6 cellular contexts compared by ENCODE assay signal in the genomic region with DNA sequence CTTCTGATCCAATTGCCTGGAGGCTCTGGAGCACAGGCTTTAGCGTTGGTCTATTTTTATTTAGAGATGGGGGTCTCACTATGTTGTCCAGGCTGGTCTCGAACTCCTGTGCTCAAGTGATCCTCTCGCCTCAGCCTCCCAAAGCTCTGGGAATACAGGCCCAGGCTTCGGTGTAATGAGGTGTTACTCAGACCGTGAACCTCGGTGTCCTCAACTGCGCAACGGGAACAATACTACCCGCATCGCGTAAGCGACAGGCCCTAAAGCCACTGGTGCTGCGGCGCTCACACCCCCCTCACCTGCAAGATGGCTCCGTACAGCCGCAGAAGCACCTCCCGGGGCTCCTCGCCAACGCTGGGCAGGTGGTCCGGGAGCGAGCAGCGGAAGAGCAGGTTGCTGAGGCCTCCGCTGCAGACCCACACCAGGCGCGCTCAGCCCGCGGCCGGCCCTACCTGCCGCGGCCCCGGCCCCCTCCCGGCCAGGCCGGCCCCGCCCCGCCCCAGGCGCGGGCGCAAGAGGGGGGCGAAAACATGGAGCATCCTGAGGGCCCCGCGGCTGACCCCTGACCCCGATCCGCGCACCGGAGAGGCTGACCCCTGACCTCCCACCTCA. TPM values are rescaled to one million over a fixed set of nuclear protein-coding genes. Genes with fewer than 3 reads are reported as not detected.
A peak's percentile ranks its signal among the peaks of the same experiment; 100 is the strongest.
DNase-seq lines count a peak whose midpoint lies in the region; TF ChIP-seq lines count a peak whose summit lies in the region.

No MANE protein-coding gene starts in this region.

- H3K27me3 ChIP-seq in stomach smooth muscle (ENCODE audit: control insufficient read depth in 1 of 2, insufficient read depth in 2 of 2, low read length in 2 of 2) = peaks cover 6 to 14% of the 10 kb centered on the region in 2 donors

- no peak for TF ChIP-seq CTCF in glutamatergic neuron (IDR thresholded peaks at IDR 0.05; ENCODE audit: partially characterized antibody, unreplicated experiment)

- H3K9me3 ChIP-seq in stomach smooth muscle (ENCODE audit: control insufficient read depth in 2 of 2, low read length in 2 of 2) = no peaks in the 10 kb centered on the region

- H3K9ac ChIP-seq in stomach smooth muscle (ENCODE audit: low read length in 2 of 2) = peak overlapping the region; percentile 93 to 95

- peak overlapping the region; percentile 93 for H3K27ac ChIP-seq in stomach smooth muscle (ENCODE audit: low read length)

- H3K27ac Mint-ChIP-seq in glutamatergic neuron (ENCODE audit: unreplicated experiment) = peak overlapping the region; percentile 87

- peaks cover 17% of the 10 kb centered on the region for H3K4me1 Mint-ChIP-seq in glutamatergic neuron (ENCODE audit: low read depth, unreplicated experiment)

- H3K27me3 Mint-ChIP-seq in glutamatergic neuron (ENCODE audit: unreplicated experiment) = peaks cover 8% of the 10 kb centered on the region

- H3K36me3 ChIP-seq in stomach smooth muscle (ENCODE audit: control insufficient read depth in 2 of 2, insufficient read depth in 2 of 2, low read length in 2 of 2) = peaks cover 5 to 6% of the 10 kb centered on the region in 2 donors

- DNase-seq in NCI-H748 (lab: John Stamatoyannopoulos, UW; ENCODE audit: unreplicated experiment) (peak; percentile 83), NCI-H748 treated with DMSO at 0.1 percent for 48 hours (lab: John Stamatoyannopoulos, UW) (no peak), T-helper 22 cell (ENCODE audit: low read depth) (peak; percentile 13), glutamatergic neuron (no peak), GOT3 (lab: John Stamatoyannopoulos, UW) (no peak)

- no peaks in the 10 kb centered on the region for H3K36me3 Mint-ChIP-seq in glutamatergic neuron (ENCODE audit: unreplicated experiment)

- peaks cover 10% of the 10 kb centered on the region for H3K9me3 Mint-ChIP-seq in glutamatergic neuron (ENCODE audit: unreplicated experiment)

- H3K4me3 ChIP-seq in stomach smooth muscle (ENCODE audit: low read length in 2 of 2) = peak overlapping the region; percentile 77 to 87

- peaks cover 39% of the 10 kb centered on the region for H3K4me1 ChIP-seq in stomach smooth muscle (ENCODE audit: control insufficient read depth, insufficient read depth, low read length)

- peak overlapping the region; percentile 87 for H3K4me3 Mint-ChIP-seq in glutamatergic neuron (ENCODE audit: unreplicated experiment)

RNA-seq across cellular contexts. Expression of a gene that starts 0.6 kb away (rescaled TPM):
- total RNA-seq in glutamatergic neuron (ENCODE audit: unreplicated experiment) = 147 TPM

RNA-seq across cellular contexts. Expression of a gene that starts 3.8 kb away (rescaled TPM):
- total RNA-seq in glutamatergic neuron (ENCODE audit: unreplicated experiment) = 118 TPM

RNA-seq across cellular contexts. Expression of a gene that starts 18.5 kb away (rescaled TPM):
- 143 TPM for total RNA-seq in glutamatergic neuron (ENCODE audit: unreplicated experiment)

RNA-seq across cellular contexts. Expression of a gene that starts 19.3 kb away (rescaled TPM):
- total RNA-seq in glutamatergic neuron (ENCODE audit: unreplicated experiment) = not detected

RNA-seq across cellular contexts. Expression of a gene that starts 36.4 kb away (rescaled TPM):
- total RNA-seq in glutamatergic neuron (ENCODE audit: unreplicated experiment) = 0.12 TPM

Comparison
In these comparisons a context has a peak if more than half of its experiments do, and no peak if none do; other contexts are left out.
1. DNase-seq: peak in NCI-H748 (single experiment) and T-helper 22 cell (single experiment); none in NCI-H748 treated with DMSO at 0.1 percent for 48 hours (single experiment), glutamatergic neuron (single experiment) and GOT3 (single experiment).